Comparison of ENCODE assay signal across 7 cellular contexts in the genomic region with DNA sequence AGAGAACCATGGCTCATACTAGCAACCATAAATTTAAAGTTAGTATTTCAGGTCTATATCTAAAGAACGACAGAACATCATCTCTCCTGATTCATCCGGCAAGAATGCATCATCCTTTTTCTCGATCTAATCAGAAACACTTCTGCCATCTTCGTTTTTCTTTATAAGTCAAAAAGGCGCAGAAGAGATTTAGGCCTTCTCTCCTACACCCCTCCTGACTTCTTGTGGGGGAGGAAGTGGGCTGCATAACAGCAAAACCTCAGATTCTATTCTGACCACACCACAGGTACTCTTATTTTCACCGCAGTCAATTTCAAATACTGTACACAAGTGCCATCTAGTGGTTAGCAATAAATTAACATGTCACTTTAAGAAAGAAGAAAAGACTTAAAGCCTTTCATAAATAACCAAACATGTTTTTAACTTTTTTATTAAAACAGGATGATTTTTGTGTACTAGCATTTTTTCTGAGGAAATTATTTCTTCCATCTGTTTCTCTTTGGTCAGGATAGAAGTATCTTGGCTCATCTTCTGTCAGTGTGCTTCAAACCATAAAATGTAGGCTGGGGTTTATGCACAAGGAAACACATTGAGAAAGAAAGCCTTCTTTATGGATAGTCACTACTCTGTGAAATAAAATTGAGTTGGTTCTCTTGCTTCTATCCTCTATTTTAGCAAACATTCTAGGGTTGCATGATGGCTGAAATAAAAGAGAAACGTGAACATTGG. TPM values are rescaled to one million over a fixed set of nuclear protein-coding genes. Genes with fewer than 3 reads are reported as not detected.
DNase-seq lines count a peak whose midpoint lies in the region; ATAC-seq lines count a peak whose summit lies in the region.

No MANE protein-coding gene starts in this region.

- H3K9me3 ChIP-seq in skeletal muscle satellite cell (replicated peaks; ENCODE audit: low read length) = no peaks in the 10 kb centered on the region

- H3K4me1 ChIP-seq in skeletal muscle satellite cell (ENCODE audit: control insufficient read depth, insufficient read depth, low read length) = peaks cover 3% of the 10 kb centered on the region

- peak; percentile 2 for DNase-seq in Daoy (ENCODE audit: low read depth)
- DNase-seq in NCI-H510A treated with DMSO at 0.1 percent for 48 hours (lab: John Stamatoyannopoulos, UW) = peak; percentile 81
- DNase-seq in activated gamma-delta T cell treated with anti-CD3 and anti-CD28 coated beads, Interleukin-2, amount 50 U/mL, for 16 hours (ENCODE audit: low read depth) = peak; percentile 11
- DNase-seq in glomerular visceral epithelial cell (ENCODE audit: extremely low spot score) = peak; percentile 58

- H3K9ac ChIP-seq in skeletal muscle satellite cell (ENCODE audit: low read depth, low read length) = no peak overlapping the region

- ATAC-seq in GM19351 (IDR thresholded peaks at IDR 0.05; ENCODE audit: unreplicated experiment) (peak; percentile 95), HG03196 (IDR thresholded peaks at IDR 0.05; ENCODE audit: unreplicated experiment) (peak; percentile 87)

- no peaks in the 10 kb centered on the region for H3K27me3 ChIP-seq in skeletal muscle satellite cell (ENCODE audit: control insufficient read depth, insufficient read depth, low read length)

- H3K4me3 ChIP-seq in skeletal muscle satellite cell (ENCODE audit: low read length) = peak overlapping the region; percentile 23

- peak overlapping the region; percentile 48 for H3K4me2 ChIP-seq in skeletal muscle satellite cell (ENCODE audit: low read length)

- H3K36me3 ChIP-seq in skeletal muscle satellite cell (ENCODE audit: insufficient read depth, low read length) = no peaks in the 10 kb centered on the region

RNA-seq across cellular contexts. Expression of a gene that starts 48.3 kb away (rescaled TPM):
- 34.9 and 37.5 TPM in 2 replicates for total RNA-seq in Daoy (2014; rRNA removed; shearing (Covaris generic))
- total RNA-seq in skeletal muscle satellite cell (2012; rRNA removed) = 37.4 and 42.8 TPM in 2 replicates

Comparison
In these comparisons a context has a peak if more than half of its experiments do, and no peak if none do; other contexts are left out.
1. Peak in every context shown above with its lines: DNase-seq, ATAC-seq and H3K4me3 ChIP-seq.
2. DNase-seq: peak in every context shown above with its lines; median percentile 81 in NCI-H510A treated with DMSO at 0.1 percent for 48 hours; 58 in glomerular visceral epithelial cell; 11 in activated gamma-delta T cell treated with anti-CD3 and anti-CD28 coated beads, Interleukin-2, amount 50 U/mL, for 16 hours; 2 in Daoy.